Comparison of ENCODE assay signal across 8 cellular contexts in genomic region chr17:40323731-40324650, GRCh38. TPM values are rescaled to one million over a fixed set of nuclear protein-coding genes. Genes with fewer than 3 reads are reported as not detected.
DNase-seq lines count a peak whose midpoint lies in the region; ATAC-seq and TF ChIP-seq lines count a peak whose summit lies in the region.

No MANE protein-coding gene starts in this region.

- peak overlapping the region; percentile 76 for H3K9ac ChIP-seq in OCI-LY3 (ENCODE audit: low read length)
- no peak overlapping the region for H3K9ac ChIP-seq in endodermal cell (ENCODE audit: extremely low read depth, low read length, poor library complexity, severe bottlenecking)

- no peaks in the 10 kb centered on the region for H3K9me3 ChIP-seq in CD8-positive, alpha-beta T cell (ENCODE audit: low read length)
- no peaks in the 10 kb centered on the region for H3K9me3 ChIP-seq in OCI-LY3 (ENCODE audit: insufficient read depth, low read length)
- no peaks in the 10 kb centered on the region for H3K9me3 ChIP-seq in thoracic aorta
- H3K9me3 ChIP-seq in endodermal cell (ENCODE audit: control insufficient read depth, low read length), result no peaks in the 10 kb centered on the region

- peaks cover 91% of the 10 kb centered on the region for H3K4me1 ChIP-seq in CD8-positive, alpha-beta T cell (ENCODE audit: insufficient read depth, low read length)
- H3K4me1 ChIP-seq in OCI-LY3 (ENCODE audit: low read length), result peaks cover 81% of the 10 kb centered on the region
- H3K4me1 ChIP-seq in thoracic aorta (ENCODE audit: control insufficient read depth in 1 of 2, low read depth in 2 of 2), result peaks cover 87 to 99% of the 10 kb centered on the region in 2 donors
- peaks cover 12% of the 10 kb centered on the region for H3K4me1 ChIP-seq in endodermal cell (ENCODE audit: control insufficient read depth, insufficient read depth, low read length)

- no peak for TF ChIP-seq CTCF in CD8-positive, alpha-beta T cell (IDR thresholded peaks at IDR 0.05)
- TF ChIP-seq CTCF in OCI-LY3 (IDR thresholded peaks at IDR 0.05; ENCODE audit: low read depth, low read length) (no peak), mesothelial cell of epicardium (IDR thresholded peaks at IDR 0.05; ENCODE audit: unreplicated experiment) (no peak), thoracic aorta (IDR thresholded peaks at IDR 0.05) (no peak), endodermal cell (conservative IDR thresholded peaks at IDR 0.05) (no peak)

- peak overlapping the region; percentile 96 for H3K4me2 ChIP-seq in OCI-LY3 (ENCODE audit: low read length)

- H3K27ac Mint-ChIP-seq in CD8-positive, alpha-beta T cell, result peak overlapping the region; percentile 99
- peak overlapping the region; percentile 100 for H3K27ac Mint-ChIP-seq in activated naive CD8-positive, alpha-beta T cell treated with anti-CD3 and anti-CD28 coated beads, Interleukin-2, amount 50 U/mL, for 24 hours
- H3K27ac Mint-ChIP-seq in mesothelial cell of epicardium, result peak overlapping the region; percentile 71
- H3K27ac Mint-ChIP-seq in endodermal cell, result no peak overlapping the region

- CTCF ChIA-PET in CD8-positive, alpha-beta T cell (lab: Charles Lee), result interaction anchor here (1.0 to 4.7 kb wide), 4 partner anchors 17 to 34 kb away, joined by 3 to 32 read pairs (median 4); no protein-coding TSS in a partner anchor

- peak; percentile 49 for ATAC-seq in CD8-positive, alpha-beta T cell
- peak; percentile 43 for ATAC-seq in activated naive CD8-positive, alpha-beta T cell treated with anti-CD3 and anti-CD28 coated beads, Interleukin-2, amount 50 U/mL, for 24 hours
- ATAC-seq in thoracic aorta (ENCODE audit: insufficient number of reproducible peaks, low FRiP score, low read depth) (no peak), HG03521 (IDR thresholded peaks at IDR 0.05; ENCODE audit: unreplicated experiment) (no peak), GM19455 (IDR thresholded peaks at IDR 0.05; ENCODE audit: unreplicated experiment) (no peak)

- H3K4me3 ChIP-seq in CD8-positive, alpha-beta T cell (ENCODE audit: low read depth, low read length), result peak overlapping the region; percentile 91
- peak overlapping the region; percentile 93 for H3K4me3 ChIP-seq in OCI-LY3 (ENCODE audit: low read length)
- peak overlapping the region; percentile 99 for H3K4me3 ChIP-seq in thoracic aorta
- no peak overlapping the region for H3K4me3 ChIP-seq in endodermal cell (ENCODE audit: low read length)

- no peaks in the 10 kb centered on the region for H3K27me3 ChIP-seq in CD8-positive, alpha-beta T cell (ENCODE audit: insufficient read depth, low read length)
- H3K27me3 ChIP-seq in OCI-LY3 (ENCODE audit: low read depth, low read length) (no peaks in the 10 kb centered on the region), thoracic aorta (replicated peaks; ENCODE audit: insufficient read depth) (no peaks in the 10 kb centered on the region), endodermal cell (ENCODE audit: control insufficient read depth, insufficient read depth, low read length, poor library complexity, severe bottlenecking) (peaks cover under 1% of the 10 kb centered on the region)

- H3K4me1 Mint-ChIP-seq in CD8-positive, alpha-beta T cell (ENCODE audit: low read depth), result peaks cover 94% of the 10 kb centered on the region
- peaks cover 95% of the 10 kb centered on the region for H3K4me1 Mint-ChIP-seq in activated naive CD8-positive, alpha-beta T cell treated with anti-CD3 and anti-CD28 coated beads, Interleukin-2, amount 50 U/mL, for 24 hours
- H3K4me1 Mint-ChIP-seq in mesothelial cell of epicardium, result peaks cover 55% of the 10 kb centered on the region
- H3K4me1 Mint-ChIP-seq in endodermal cell, result peaks cover 32% of the 10 kb centered on the region

- peaks cover 59% of the 10 kb centered on the region for H4K20me1 ChIP-seq in OCI-LY3 (ENCODE audit: insufficient read depth, low read length)

- H2AFZ ChIP-seq in OCI-LY3 (ENCODE audit: low read depth, low read length), result no peak overlapping the region

- WGBS in endodermal cell (ENCODE audit: insufficient coverage in 1 of 2, insufficient read length in 1 of 2), 2 experiments, result 83 to 94% methylated on average over 4 to 11 of the region's 11 CpGs

- peak overlapping the region; percentile 94 for H3K27ac ChIP-seq in CD8-positive, alpha-beta T cell (ENCODE audit: low read depth, low read length)
- H3K27ac ChIP-seq in OCI-LY3 (ENCODE audit: low read length) (peak overlapping the region; percentile 94), thoracic aorta (peak overlapping the region; percentile 84 to 91), endodermal cell (ENCODE audit: low read depth, low read length) (no peak overlapping the region)

- intact Hi-C loops in CD8-positive, alpha-beta T cell (cut with DNase I, micrococcal nuclease), result loop anchor here (1.0 to 10.0 kb wide), 9 partner anchors 15 to 289 kb away; partner anchors contain the start of gene RARA (in 1 of the 2)

- peak overlapping the region; percentile 91 for H3K4me3 Mint-ChIP-seq in CD8-positive, alpha-beta T cell
- peak overlapping the region; percentile 85 for H3K4me3 Mint-ChIP-seq in activated naive CD8-positive, alpha-beta T cell treated with anti-CD3 and anti-CD28 coated beads, Interleukin-2, amount 50 U/mL, for 24 hours
- no peak overlapping the region for H3K4me3 Mint-ChIP-seq in mesothelial cell of epicardium
- no peak overlapping the region for H3K4me3 Mint-ChIP-seq in endodermal cell

- H3K36me3 ChIP-seq in CD8-positive, alpha-beta T cell (ENCODE audit: insufficient read depth, low read length), result no peaks in the 10 kb centered on the region
- H3K36me3 ChIP-seq in OCI-LY3 (replicated peaks; ENCODE audit: low read depth, low read length), result peaks cover 4% of the 10 kb centered on the region
- H3K36me3 ChIP-seq in thoracic aorta, result no peaks in the 10 kb centered on the region
- no peaks in the 10 kb centered on the region for H3K36me3 ChIP-seq in endodermal cell (ENCODE audit: control insufficient read depth, insufficient read depth, low read length)

- POLR2A ChIA-PET in CD8-positive, alpha-beta T cell (lab: Charles Lee), result interaction anchor here (1.0 to 6.1 kb wide), 7 partner anchors 8 to 31 kb away, joined by 3 to 51 read pairs (median 3); partner anchors contain the start of gene RARA

- peak in 6 of 7 experiments; percentile 61 to 92 (median 74) for DNase-seq in CD8-positive, alpha-beta T cell
- peak; percentile 78 for DNase-seq in activated naive CD8-positive, alpha-beta T cell treated with anti-CD3 and anti-CD28 coated beads, Interleukin-2, amount 50 U/mL, for 24 hours
- no peak for DNase-seq in mesothelial cell of epicardium (ENCODE audit: low spot score in 2 of 2, unreplicated experiment in 2 of 2)
- peak; percentile 89 for DNase-seq in thoracic aorta (ENCODE audit: low spot score)
- no peak for DNase-seq in endodermal cell

- H3K79me2 ChIP-seq in OCI-LY3 (ENCODE audit: low read length), result peaks cover 99% of the 10 kb centered on the region

- no peaks in the 10 kb centered on the region for H3K27me3 Mint-ChIP-seq in CD8-positive, alpha-beta T cell (ENCODE audit: low read depth)
- peaks cover 2% of the 10 kb centered on the region for H3K27me3 Mint-ChIP-seq in activated naive CD8-positive, alpha-beta T cell treated with anti-CD3 and anti-CD28 coated beads, Interleukin-2, amount 50 U/mL, for 24 hours
- H3K27me3 Mint-ChIP-seq in mesothelial cell of epicardium (ENCODE audit: low read depth), result no peaks in the 10 kb centered on the region
- H3K27me3 Mint-ChIP-seq in endodermal cell (ENCODE audit: insufficient read depth), result peaks cover 8% of the 10 kb centered on the region

- H3K36me3 Mint-ChIP-seq in CD8-positive, alpha-beta T cell, result peaks cover 9% of the 10 kb centered on the region
- peaks cover 7% of the 10 kb centered on the region for H3K36me3 Mint-ChIP-seq in activated naive CD8-positive, alpha-beta T cell treated with anti-CD3 and anti-CD28 coated beads, Interleukin-2, amount 50 U/mL, for 24 hours (ENCODE audit: low read depth)
- H3K36me3 Mint-ChIP-seq in mesothelial cell of epicardium (peaks cover 5% of the 10 kb centered on the region), endodermal cell (ENCODE audit: low read depth) (no peaks in the 10 kb centered on the region)

- H3K9me3 Mint-ChIP-seq in CD8-positive, alpha-beta T cell, result no peaks in the 10 kb centered on the region
- no peaks in the 10 kb centered on the region for H3K9me3 Mint-ChIP-seq in activated naive CD8-positive, alpha-beta T cell treated with anti-CD3 and anti-CD28 coated beads, Interleukin-2, amount 50 U/mL, for 24 hours
- no peaks in the 10 kb centered on the region for H3K9me3 Mint-ChIP-seq in mesothelial cell of epicardium
- no peaks in the 10 kb centered on the region for H3K9me3 Mint-ChIP-seq in endodermal cell

RNA-seq across cellular contexts. Expression of gene RARA, which starts 15.0 kb away (rescaled TPM):
- 100 to 1,000 TPM; 133 TPM for total RNA-seq in CD8-positive, alpha-beta T cell
- 74.0 to 80.8 TPM (median 79.6 TPM) in 3 replicates for total RNA-seq in mesothelial cell of epicardium
- 10 to 100 TPM; 46.8 to 73.4 TPM for total RNA-seq in thoracic aorta
- total RNA-seq in endodermal cell, result 10 to 100 TPM; 22.7 to 27.6 TPM
- 51.2 TPM for polyA plus RNA-seq in endodermal cell (2013, experiment 1 of 2)
- 49.4 TPM for polyA plus RNA-seq in endodermal cell (2013, experiment 2 of 2)

RNA-seq across cellular contexts. Expression of gene CDC6, which starts 36.3 kb away (rescaled TPM):
- 1 to 10 TPM; 2.0 to 2.9 TPM for total RNA-seq in CD8-positive, alpha-beta T cell
- 16.4 to 18.9 TPM (median 16.8 TPM) in 3 replicates for total RNA-seq in mesothelial cell of epicardium
- 1 to 10 TPM in 1 of 2 donors, under 1 TPM in 1; 0.71 to 6.8 TPM for total RNA-seq in thoracic aorta
- 10 to 100 TPM; 88.4 to 95.4 TPM for total RNA-seq in endodermal cell
- polyA plus RNA-seq in endodermal cell (2013, experiment 1 of 2), result 37.8 TPM
- polyA plus RNA-seq in endodermal cell (2013, experiment 2 of 2), result 33.8 TPM

RNA-seq across cellular contexts. Expression of gene GJD3, which starts 40.5 kb away (rescaled TPM):
- not detected for total RNA-seq in CD8-positive, alpha-beta T cell
- total RNA-seq in mesothelial cell of epicardium (0.27 TPM in 1 of 3 replicates, not detected in the others), thoracic aorta (1 to 10 TPM in 1 of 2 donors, not detected in 1; 1.5 TPM), endodermal cell (not detected)
- polyA plus RNA-seq in endodermal cell (2013, experiment 1 of 2), result not detected
- not detected for polyA plus RNA-seq in endodermal cell (2013, experiment 2 of 2)

Comparison
In these comparisons a context has a peak if more than half of its experiments do, and no peak if none do; other contexts are left out.
1. ATAC-seq: peak in CD8-positive, alpha-beta T cell (single experiment) and activated naive CD8-positive, alpha-beta T cell treated with anti-CD3 and anti-CD28 coated beads, Interleukin-2, amount 50 U/mL, for 24 hours (single experiment); none in thoracic aorta (single experiment), HG03521 (single experiment) and GM19455 (single experiment).
2. DNase-seq: peak in CD8-positive, alpha-beta T cell (6 of 7), activated naive CD8-positive, alpha-beta T cell treated with anti-CD3 and anti-CD28 coated beads, Interleukin-2, amount 50 U/mL, for 24 hours (single experiment) and thoracic aorta (single experiment); none in mesothelial cell of epicardium (0 of 2) and endodermal cell (single experiment).
3. H3K4me3 Mint-ChIP-seq: peak in CD8-positive, alpha-beta T cell (single experiment) and activated naive CD8-positive, alpha-beta T cell treated with anti-CD3 and anti-CD28 coated beads, Interleukin-2, amount 50 U/mL, for 24 hours (single experiment); none in mesothelial cell of epicardium (single experiment) and endodermal cell (single experiment).